In the genomic region with DNA sequence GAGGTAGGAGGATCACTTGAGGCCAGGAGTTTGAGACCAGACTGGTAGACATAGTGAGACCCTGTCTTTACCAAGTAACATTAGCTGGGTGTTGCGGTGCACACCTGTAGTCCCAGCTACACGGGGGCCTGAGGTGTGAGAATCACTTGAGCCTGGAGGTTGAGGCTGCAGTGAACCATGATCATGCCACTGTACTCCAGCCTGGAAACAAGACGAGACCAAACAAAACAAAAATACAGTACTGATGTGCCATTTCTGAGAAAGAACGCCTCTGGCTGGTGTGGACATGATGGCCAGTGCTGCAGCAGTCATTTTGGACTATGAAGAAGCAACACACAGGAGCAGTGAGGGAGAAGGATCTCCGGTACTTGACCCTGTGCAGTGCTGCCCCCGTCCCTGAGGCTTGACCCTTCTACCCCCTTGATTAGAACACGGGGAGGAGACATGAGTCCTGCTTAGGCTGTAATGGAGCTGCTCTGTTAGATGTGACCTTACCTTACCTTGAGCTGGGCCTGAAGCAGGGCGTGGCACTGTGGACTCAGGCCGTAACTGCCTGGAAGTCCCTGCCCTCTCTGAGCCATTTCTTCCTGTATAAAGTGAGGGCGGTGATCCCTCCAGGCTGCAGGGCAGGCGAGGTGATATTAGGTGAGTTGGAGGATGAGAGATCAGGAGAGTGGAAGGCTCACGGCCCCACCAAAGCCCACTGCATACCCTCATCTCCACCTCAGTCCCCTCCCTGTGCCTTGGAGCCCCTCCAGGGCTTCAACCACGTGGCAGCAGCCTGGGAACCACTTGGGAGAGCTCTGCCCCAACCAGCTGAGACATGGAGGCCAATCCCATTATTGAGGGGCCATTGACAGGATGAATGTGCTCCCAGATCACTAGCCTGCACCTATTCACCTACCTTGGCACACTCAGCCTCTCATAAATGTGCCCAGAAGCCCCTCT, we compare ENCODE assay signal across 1 cellular context.
TF ChIP-seq lines count a peak whose summit lies in the region.

No MANE protein-coding gene starts in this region.

TF ChIP-seq in K562, 482 proteins besides CTCF, POLR2A, EP300 and RAD21 (continued from another document and continues in another):
- TF ChIP-seq, protein P1, sequence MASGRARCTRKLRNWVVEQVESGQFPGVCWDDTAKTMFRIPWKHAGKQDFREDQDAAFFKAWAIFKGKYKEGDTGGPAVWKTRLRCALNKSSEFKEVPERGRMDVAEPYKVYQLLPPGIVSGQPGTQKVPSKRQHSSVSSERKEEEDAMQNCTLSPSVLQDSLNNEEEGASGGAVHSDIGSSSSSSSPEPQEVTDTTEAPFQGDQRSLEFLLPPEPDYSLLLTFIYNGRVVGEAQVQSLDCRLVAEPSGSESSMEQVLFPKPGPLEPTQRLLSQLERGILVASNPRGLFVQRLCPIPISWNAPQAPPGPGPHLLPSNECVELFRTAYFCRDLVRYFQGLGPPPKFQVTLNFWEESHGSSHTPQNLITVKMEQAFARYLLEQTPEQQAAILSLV (tag; IDR thresholded peaks at IDR 0.05), result no peak
- peak; percentile 82 for TF ChIP-seq RBM39 (optimal IDR thresholded peaks at IDR 0.05; ENCODE audit: low read depth, low read length)
- TF ChIP-seq RBM17 (IDR thresholded peaks at IDR 0.05; ENCODE audit: borderline replicate concordance, low read depth, low read length), result no peak
- TF ChIP-seq SP2 (IDR thresholded peaks at IDR 0.05; ENCODE audit: extremely low read depth, low read depth, low read length, poor library complexity, severe bottlenecking), result no peak
- TF ChIP-seq, protein P2, sequence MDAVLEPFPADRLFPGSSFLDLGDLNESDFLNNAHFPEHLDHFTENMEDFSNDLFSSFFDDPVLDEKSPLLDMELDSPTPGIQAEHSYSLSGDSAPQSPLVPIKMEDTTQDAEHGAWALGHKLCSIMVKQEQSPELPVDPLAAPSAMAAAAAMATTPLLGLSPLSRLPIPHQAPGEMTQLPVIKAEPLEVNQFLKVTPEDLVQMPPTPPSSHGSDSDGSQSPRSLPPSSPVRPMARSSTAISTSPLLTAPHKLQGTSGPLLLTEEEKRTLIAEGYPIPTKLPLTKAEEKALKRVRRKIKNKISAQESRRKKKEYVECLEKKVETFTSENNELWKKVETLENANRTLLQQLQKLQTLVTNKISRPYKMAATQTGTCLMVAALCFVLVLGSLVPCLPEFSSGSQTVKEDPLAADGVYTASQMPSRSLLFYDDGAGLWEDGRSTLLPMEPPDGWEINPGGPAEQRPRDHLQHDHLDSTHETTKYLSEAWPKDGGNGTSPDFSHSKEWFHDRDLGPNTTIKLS (IDR thresholded peaks at IDR 0.05; ENCODE audit: borderline replicate concordance, low read depth), result no peak; the same call in 1 of the 2 replicates
- TF ChIP-seq RBM14 (IDR thresholded peaks at IDR 0.05; ENCODE audit: borderline replicate concordance, insufficient read depth, low read depth, low read length), result no peak
- TF ChIP-seq SMAD2 (IDR thresholded peaks at IDR 0.05; ENCODE audit: low read depth, low read length), result no peak
- no peak for TF ChIP-seq ELK1 (CRISPR knock-in tag; IDR thresholded peaks at IDR 0.05)
- TF ChIP-seq ZNF586 (CRISPR knock-in tag; conservative IDR thresholded peaks at IDR 0.05), result no peak
- TF ChIP-seq CHD1 (IDR thresholded peaks at IDR 0.05; ENCODE audit: low read length), result no peak
- no peak for TF ChIP-seq MAFG (tag; conservative IDR thresholded peaks at IDR 0.05)
- no peak for TF ChIP-seq KAT2B (IDR thresholded peaks at IDR 0.05; ENCODE audit: low read depth, low read length)
- no peak for TF ChIP-seq NR1H2 (CRISPR knock-in tag; IDR thresholded peaks at IDR 0.05)
- no peak for TF ChIP-seq KDM4B (IDR thresholded peaks at IDR 0.05; ENCODE audit: borderline replicate concordance in 2 of 2, low read depth in 1 of 2)
- TF ChIP-seq POLR2AphosphoS2 (IDR thresholded peaks at IDR 0.05; ENCODE audit: low read length), result peak; percentile 95
- no peak for TF ChIP-seq ZNF444 (CRISPR knock-in tag; IDR thresholded peaks at IDR 0.05)
- no peak for TF ChIP-seq HINFP (tag; conservative IDR thresholded peaks at IDR 0.05; ENCODE audit: low read depth)
- peak; percentile 17; the same call in 1 of the 2 replicates for TF ChIP-seq PHF8 (IDR thresholded peaks at IDR 0.05; ENCODE audit: borderline replicate concordance, low read length)
- TF ChIP-seq ZNF133 (CRISPR knock-in tag; IDR thresholded peaks at IDR 0.05), result no peak
- no peak for TF ChIP-seq ZNF197 (CRISPR knock-in tag; IDR thresholded peaks at IDR 0.05; ENCODE audit: low read depth)
- no peak for TF ChIP-seq GABPA (tag; conservative IDR thresholded peaks at IDR 0.05; ENCODE audit: low read depth)
- TF ChIP-seq, protein P3, sequence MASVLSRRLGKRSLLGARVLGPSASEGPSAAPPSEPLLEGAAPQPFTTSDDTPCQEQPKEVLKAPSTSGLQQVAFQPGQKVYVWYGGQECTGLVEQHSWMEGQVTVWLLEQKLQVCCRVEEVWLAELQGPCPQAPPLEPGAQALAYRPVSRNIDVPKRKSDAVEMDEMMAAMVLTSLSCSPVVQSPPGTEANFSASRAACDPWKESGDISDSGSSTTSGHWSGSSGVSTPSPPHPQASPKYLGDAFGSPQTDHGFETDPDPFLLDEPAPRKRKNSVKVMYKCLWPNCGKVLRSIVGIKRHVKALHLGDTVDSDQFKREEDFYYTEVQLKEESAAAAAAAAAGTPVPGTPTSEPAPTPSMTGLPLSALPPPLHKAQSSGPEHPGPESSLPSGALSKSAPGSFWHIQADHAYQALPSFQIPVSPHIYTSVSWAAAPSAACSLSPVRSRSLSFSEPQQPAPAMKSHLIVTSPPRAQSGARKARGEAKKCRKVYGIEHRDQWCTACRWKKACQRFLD (CRISPR knock-in tag; IDR thresholded peaks at IDR 0.05), result no peak
- no peak for TF ChIP-seq NR3C1 (CRISPR knock-in tag; IDR thresholded peaks at IDR 0.05)
- TF ChIP-seq TBL1XR1 (IDR thresholded peaks at IDR 0.05; ENCODE audit: low read length in 2 of 2), result no peak; a peak in 1 of 4 replicates
- TF ChIP-seq BDP1 (IDR thresholded peaks at IDR 0.05; ENCODE audit: insufficient read depth, insufficient read length), result no peak
- TF ChIP-seq ZEB2 (IDR thresholded peaks at IDR 0.05), result no peak
- no peak for TF ChIP-seq CEBPG (CRISPR knock-in tag; IDR thresholded peaks at IDR 0.05)
- TF ChIP-seq CEBPG (tag; conservative IDR thresholded peaks at IDR 0.05 in 1 of 2, IDR thresholded peaks at IDR 0.05 in 1 of 2), result no peak
- TF ChIP-seq CBFB (CRISPR knock-in tag; IDR thresholded peaks at IDR 0.05), result no peak
- no peak for TF ChIP-seq ZNF253 (CRISPR knock-in tag; conservative IDR thresholded peaks at IDR 0.05)
- no peak for TF ChIP-seq ZNF174 (CRISPR knock-in tag; IDR thresholded peaks at IDR 0.05)
- TF ChIP-seq ZFX (CRISPR knock-in tag; IDR thresholded peaks at IDR 0.05), result no peak
- TF ChIP-seq SMARCE1 (IDR thresholded peaks at IDR 0.05), result no peak
- no peak for TF ChIP-seq ZNF445 (CRISPR knock-in tag; IDR thresholded peaks at IDR 0.05; ENCODE audit: low read depth)
- no peak for TF ChIP-seq JUN (IDR thresholded peaks at IDR 0.05; ENCODE audit: borderline replicate concordance, low read depth, low read length)
- TF ChIP-seq JUN (CRISPR knock-in tag; IDR thresholded peaks at IDR 0.05; ENCODE audit: borderline replicate concordance), result no peak
- TF ChIP-seq PKNOX1 (IDR thresholded peaks at IDR 0.05), result no peak; the same call in 1 of the 2 replicates
- no peak for TF ChIP-seq HDGF (IDR thresholded peaks at IDR 0.05)
- no peak; the same call in 1 of the 2 replicates for TF ChIP-seq SP1 (CRISPR knock-in tag; IDR thresholded peaks at IDR 0.05)
- TF ChIP-seq GATA2 (CRISPR knock-in tag; IDR thresholded peaks at IDR 0.05), result no peak
- no peak for TF ChIP-seq CHCHD3 (CRISPR knock-in tag; IDR thresholded peaks at IDR 0.05)
- no peak for TF ChIP-seq NUFIP1 (IDR thresholded peaks at IDR 0.05; ENCODE audit: partially characterized antibody)
- TF ChIP-seq SAP30 (IDR thresholded peaks at IDR 0.05; ENCODE audit: borderline replicate concordance, insufficient read depth, low read depth, low read length, poor library complexity, severe bottlenecking), result no peak
- no peak for TF ChIP-seq CBX2 (IDR thresholded peaks at IDR 0.05; ENCODE audit: insufficient read depth, low read length, poor library complexity, severe bottlenecking)
- peak; percentile 56 for TF ChIP-seq FOXP4 (CRISPR knock-in tag; IDR thresholded peaks at IDR 0.05; ENCODE audit: borderline replicate concordance)
- TF ChIP-seq BCL6 (CRISPR knock-in tag; IDR thresholded peaks at IDR 0.05), result no peak
- peak; percentile 49; the same call in 1 of the 2 replicates for TF ChIP-seq PTBP1 (IDR thresholded peaks at IDR 0.05; ENCODE audit: low read depth, low read length)
- TF ChIP-seq CUX1 (CRISPR knock-in tag; IDR thresholded peaks at IDR 0.05), result no peak
- no peak for TF ChIP-seq NEUROD1 (IDR thresholded peaks at IDR 0.05; ENCODE audit: borderline replicate concordance, low read depth, low read length, partially characterized antibody)
- TF ChIP-seq CEBPB (tag; IDR thresholded peaks at IDR 0.05), result no peak
